Comparison of ENCODE assay signal across 28 cellular contexts in genomic region chr10:121291828-121292227, GRCh38.
DNase-seq lines count a peak whose midpoint lies in the region; ATAC-seq and TF ChIP-seq lines count a peak whose summit lies in the region.
"Had no signal": no experiment of that assay in that cellular context is flagged by ENCODE, and none has a peak within 500 bp of the region (broad histone marks: within the 10 kb centered on the region; RNA-seq: fewer than 3 reads in every experiment).

No MANE protein-coding gene starts in this region.

- H3K27me3 ChIP-seq in BLaER1 treated with 17β-estradiol and CSF1 and Interleukin-3, amounts not matched to agents 10 nM and 100 nM, result no peaks in the 10 kb centered on the region
- no peaks in the 10 kb centered on the region for H3K27me3 ChIP-seq in rectal smooth muscle tissue (ENCODE audit: control insufficient read depth, insufficient read depth, low read length)
- H3K27me3 ChIP-seq: SJSA1 had no signal

- H3K4me3 ChIP-seq in BLaER1 treated with 17β-estradiol and CSF1 and Interleukin-3, amounts not matched to agents 10 nM and 100 nM, result no peak overlapping the region
- H3K4me3 ChIP-seq in rectal smooth muscle tissue (ENCODE audit: low read length), result no peak overlapping the region
- H3K4me3 ChIP-seq: A549, SJSA1 had no signal

- peaks cover 45% of the 10 kb centered on the region for H3K4me1 Mint-ChIP-seq in brain
- H3K4me1 Mint-ChIP-seq: CD8-positive, alpha-beta memory T cell; T-cell had no signal

- no peak for TF ChIP-seq CTCF in brain (conservative IDR thresholded peaks at IDR 0.05)

- no peak for ATAC-seq in HG03025 (IDR thresholded peaks at IDR 0.05; ENCODE audit: low FRiP score, unreplicated experiment)
- ATAC-seq: A549, T-cell had no signal

- no peaks in the 10 kb centered on the region for H3K36me3 Mint-ChIP-seq in brain
- H3K36me3 Mint-ChIP-seq: CD8-positive, alpha-beta memory T cell; T-cell had no signal

- peak overlapping the region; percentile 1 to 58 (median 26); a peak in 15 of 22 replicates for H3K4me2 ChIP-seq in BLaER1 treated with 17β-estradiol and CSF1 and Interleukin-3, amounts not matched to agents 10 nM and 100 nM
- H3K4me2 ChIP-seq: A549 had no signal

- peak overlapping the region in 1 of 5 experiments; percentile 10 for H3K4me3 Mint-ChIP-seq in brain
- H3K4me3 Mint-ChIP-seq: CD8-positive, alpha-beta memory T cell; T-cell; T-helper 2 cell treated with Interferon-gamma antibody and Interleukin-4, amounts not matched to agents 5 μg/mL and 100 μg/mL, for 36 hours had no signal

- no peaks in the 10 kb centered on the region for H3K36me3 ChIP-seq in BLaER1 treated with 17β-estradiol and CSF1 and Interleukin-3, amounts not matched to agents 10 nM and 100 nM
- no peaks in the 10 kb centered on the region for H3K36me3 ChIP-seq in rectal smooth muscle tissue (ENCODE audit: control insufficient read depth, insufficient read depth, low read length)
- H3K36me3 ChIP-seq: SJSA1 had no signal

- H3K9me3 Mint-ChIP-seq in brain, result peaks cover 0 to 11% (median 0%) of the 10 kb centered on the region in 5 experiments
- H3K9me3 Mint-ChIP-seq: T-cell; T-helper 2 cell treated with Interferon-gamma antibody and Interleukin-4, amounts not matched to agents 5 μg/mL and 100 μg/mL, for 36 hours had no signal

- peaks cover 0 to 22% (median 8%) of the 10 kb centered on the region in 10 experiments; a peak in 16 of 20 replicates for H3K4me1 ChIP-seq in BLaER1 treated with 17β-estradiol and CSF1 and Interleukin-3, amounts not matched to agents 10 nM and 100 nM
- peaks cover 30% of the 10 kb centered on the region for H3K4me1 ChIP-seq in rectal smooth muscle tissue (ENCODE audit: control insufficient read depth, insufficient read depth, low read length)
- H3K4me1 ChIP-seq: A549, SJSA1 had no signal

- peaks cover 35% of the 10 kb centered on the region for H3K27me3 Mint-ChIP-seq in brain

- peak; percentile 51 for DNase-seq in MV-4-11 (lab: John Stamatoyannopoulos, UW)
- DNase-seq in NCI-H1417 treated with DMSO at 0.1 percent for 48 hours (lab: John Stamatoyannopoulos, UW), result no peak
- DNase-seq in OCI-M2 (lab: John Stamatoyannopoulos, UW; ENCODE audit: unreplicated experiment), result no peak
- DNase-seq: AML-193; CD8-positive, alpha-beta memory T cell; DMS 273 treated with DMSO at 0.1 percent for 48 hours; DMS79; EL; GF-D8; H7; KBM-7; NCI-H1092 treated with DMSO at 0.1 percent for 48 hours; NCI-H1436 treated with DMSO at 0.1 percent for 48 hours; NCI-H1930; NCI-H2107; NCI-H446; NCI-H524 treated with DMSO at 0.1 percent for 48 hours; NCI-H774; OCI-M1; T-cell had no signal

- H4K20me1 ChIP-seq in BLaER1 treated with 17β-estradiol and CSF1 and Interleukin-3, amounts not matched to agents 10 nM and 100 nM, result no peaks in the 10 kb centered on the region

- H3K9ac ChIP-seq in BLaER1 treated with 17β-estradiol and CSF1 and Interleukin-3, amounts not matched to agents 10 nM and 100 nM, result no peak overlapping the region
- no peak overlapping the region for H3K9ac ChIP-seq in rectal smooth muscle tissue (ENCODE audit: low read length)

- H3K27ac ChIP-seq in BLaER1 treated with 17β-estradiol and CSF1 and Interleukin-3, amounts not matched to agents 10 nM and 100 nM, result no peak overlapping the region
- peak overlapping the region; percentile 85 for H3K27ac ChIP-seq in rectal smooth muscle tissue (ENCODE audit: low read depth, low read length)
- H3K27ac ChIP-seq: A549, C4-2B, SJSA1 had no signal

- H3K9me3 ChIP-seq in BLaER1 treated with 17β-estradiol and CSF1 and Interleukin-3, amounts not matched to agents 10 nM and 100 nM (replicated peaks in 1 of 11), result no peaks in the 10 kb centered on the region
- H3K9me3 ChIP-seq: A549, SJSA1 had no signal

- H3K27ac Mint-ChIP-seq in brain, result peak overlapping the region in 3 of 5 experiments; percentile 14 to 56 (median 28)
- H3K27ac Mint-ChIP-seq: CD8-positive, alpha-beta memory T cell; T-cell; T-helper 2 cell treated with Interferon-gamma antibody and Interleukin-4, amounts not matched to agents 5 μg/mL and 100 μg/mL, for 36 hours had no signal
